In genomic region chr7:3482147-3482921, GRCh38 we compare ENCODE assay signal across 8 cellular contexts.
DNase-seq lines count a peak whose midpoint lies in the region; ATAC-seq, FAIRE-seq and TF ChIP-seq lines count a peak whose summit lies in the region.

No MANE protein-coding gene starts in this region.

- H3K4me3 ChIP-seq in HCT116 (replicated peaks in 1 of 2; ENCODE audit: low read depth in 1 of 2, low read length in 2 of 2) (no peak overlapping the region), RWPE2 (ENCODE audit: severe bottlenecking) (no peak overlapping the region)

- H3K9me3 ChIP-seq in HCT116 (ENCODE audit: control insufficient read depth in 1 of 2, insufficient read depth in 1 of 2, low read depth in 1 of 2, low read length in 2 of 2) (no peaks in the 10 kb centered on the region), RWPE2 (ENCODE audit: severe bottlenecking) (no peaks in the 10 kb centered on the region)

- no peak overlapping the region for H2AFZ ChIP-seq in HCT116 (ENCODE audit: low read depth, low read length, poor library complexity, severe bottlenecking)

- TF ChIP-seq POLR2A in HCT116 (IDR thresholded peaks at IDR 0.05; ENCODE audit: borderline replicate concordance, extremely low read depth, insufficient read depth, insufficient read length): no peak

- POLR2A ChIA-PET in HCT116 (lab: Charles Lee): no interaction called here

- no peak overlapping the region for H3K4me2 ChIP-seq in HCT116 (ENCODE audit: low read length)

- no peaks in the 10 kb centered on the region for H3K9me2 ChIP-seq in HCT116 (ENCODE audit: insufficient read depth)

- no peaks in the 10 kb centered on the region for H3K79me2 ChIP-seq in HCT116 (ENCODE audit: insufficient read depth, low read length)

- peaks cover 33% of the 10 kb centered on the region; the same call in 1 of the 2 replicates for H3K27me3 ChIP-seq in HCT116 (ENCODE audit: insufficient read depth, low read length)
- H3K27me3 ChIP-seq in RWPE2 (ENCODE audit: insufficient read depth, poor library complexity, severe bottlenecking): no peaks in the 10 kb centered on the region

- TF ChIP-seq CTCF in 22Rv1 (IDR thresholded peaks at IDR 0.05): peak; percentile 83
- TF ChIP-seq CTCF in HCT116 (IDR thresholded peaks at IDR 0.05 in 2 of 3, conservative IDR thresholded peaks at IDR 0.05 in 1 of 3; ENCODE audit: borderline replicate concordance in 1 of 3, insufficient read depth in 1 of 3, low read depth in 2 of 3, low read length in 2 of 3): peak; percentile 36 to 66 (median 63); a peak in 5 of 6 replicates
- TF ChIP-seq CTCF in RWPE2 (IDR thresholded peaks at IDR 0.05; ENCODE audit: poor library complexity, severe bottlenecking): peak; percentile 74

- H4K20me1 ChIP-seq in HCT116 (ENCODE audit: insufficient read depth): no peaks in the 10 kb centered on the region; the same call in 1 of the 2 replicates

- DNase-seq in HCT116 (ENCODE audit: low read depth, low spot score): peak; percentile 18
- no peak for DNase-seq in RWPE2 (ENCODE audit: low spot score)
- DNase-seq in glomerular visceral epithelial cell (ENCODE audit: extremely low spot score): peak; percentile 37
- no peak for DNase-seq in activated CD8-positive, alpha-beta memory T cell treated with anti-CD3 and anti-CD28 coated beads for 24 hours
- DNase-seq in GM19240 (ENCODE audit: insufficient read length, low spot score): no peak
- no peak for DNase-seq in RCC 7860 (ENCODE audit: low spot score)
- DNase-seq in activated naive CD4-positive, alpha-beta T cell (lab: John Stamatoyannopoulos, UW): no peak

- no peak for FAIRE-seq in RCC 7860 (lab: Jason Lieb, UNC)

- TF ChIP-seq RAD21 in HCT116 (IDR thresholded peaks at IDR 0.05; ENCODE audit: low read depth): peak; percentile 38; the same call in 1 of the 2 replicates

- CTCF ChIA-PET in HCT116 (lab: Charles Lee): interaction anchor here (0.9 to 1.3 kb wide), 3 partner anchors 9 to 191 kb away, joined by 3 to 4 read pairs (median 3); no protein-coding TSS in a partner anchor

- no TSS peak for BruUV-seq in HCT116 (replicated peaks; lab: Mats Ljungman, UMichigan)

- no peak overlapping the region for H3K27ac ChIP-seq in 22Rv1
- H3K27ac ChIP-seq in HCT116 (ENCODE audit: low read depth, low read length): no peak overlapping the region
- H3K27ac ChIP-seq in RWPE2 (ENCODE audit: poor library complexity, severe bottlenecking): no peak overlapping the region

- intact Hi-C loops in HCT116 (cut with micrococcal nuclease): no loop called here

- peak; percentile 84 for ATAC-seq in HCT116
- peak; percentile 68; the same call in 2 of the 3 replicates for ATAC-seq in RWPE2 (ENCODE audit: low read depth)

- RAD21 ChIA-PET in HCT116 (lab: Charles Lee; ENCODE audit: low non-redundant PET in 1 of 2, low total read pairs in 2 of 2, uncharacterized antibody in 2 of 2, unreplicated experiment in 2 of 2): no interaction called here

- no peak overlapping the region for H3K9ac ChIP-seq in HCT116 (ENCODE audit: low read length)

- H3K36me3 ChIP-seq in HCT116 (ENCODE audit: control insufficient read depth in 1 of 2, insufficient read depth in 2 of 2, low read length in 2 of 2): no peaks in the 10 kb centered on the region
- H3K36me3 ChIP-seq in RWPE2 (ENCODE audit: low read depth): no peaks in the 10 kb centered on the region

- H3K4me1 ChIP-seq in HCT116 (ENCODE audit: control insufficient read depth in 1 of 2, insufficient read depth in 2 of 2, low read length in 2 of 2): no peaks in the 10 kb centered on the region
- peaks cover 3% of the 10 kb centered on the region for H3K4me1 ChIP-seq in RWPE2 (ENCODE audit: insufficient read depth, poor library complexity, severe bottlenecking)

TF ChIP-seq in HCT116, 20 proteins besides CTCF, POLR2A, EP300 and RAD21:
- TF ChIP-seq EZH2phosphoT487 (IDR thresholded peaks at IDR 0.05; ENCODE audit: borderline replicate concordance): no peak

Comparison
In these comparisons a context has a peak if more than half of its experiments do, and no peak if none do; other contexts are left out.
1. DNase-seq: peak in HCT116 (single experiment) and glomerular visceral epithelial cell (single experiment); none in RWPE2 (single experiment), activated CD8-positive, alpha-beta memory T cell treated with anti-CD3 and anti-CD28 coated beads for 24 hours (single experiment), GM19240 (single experiment), RCC 7860 (single experiment) and activated naive CD4-positive, alpha-beta T cell (0 of 4).
2. Peak in every context shown above with its lines, with median percentiles within 50 percentile points of each other: CTCF ChIP-seq.